17 cellular contexts compared by ENCODE assay signal in the genomic region with DNA sequence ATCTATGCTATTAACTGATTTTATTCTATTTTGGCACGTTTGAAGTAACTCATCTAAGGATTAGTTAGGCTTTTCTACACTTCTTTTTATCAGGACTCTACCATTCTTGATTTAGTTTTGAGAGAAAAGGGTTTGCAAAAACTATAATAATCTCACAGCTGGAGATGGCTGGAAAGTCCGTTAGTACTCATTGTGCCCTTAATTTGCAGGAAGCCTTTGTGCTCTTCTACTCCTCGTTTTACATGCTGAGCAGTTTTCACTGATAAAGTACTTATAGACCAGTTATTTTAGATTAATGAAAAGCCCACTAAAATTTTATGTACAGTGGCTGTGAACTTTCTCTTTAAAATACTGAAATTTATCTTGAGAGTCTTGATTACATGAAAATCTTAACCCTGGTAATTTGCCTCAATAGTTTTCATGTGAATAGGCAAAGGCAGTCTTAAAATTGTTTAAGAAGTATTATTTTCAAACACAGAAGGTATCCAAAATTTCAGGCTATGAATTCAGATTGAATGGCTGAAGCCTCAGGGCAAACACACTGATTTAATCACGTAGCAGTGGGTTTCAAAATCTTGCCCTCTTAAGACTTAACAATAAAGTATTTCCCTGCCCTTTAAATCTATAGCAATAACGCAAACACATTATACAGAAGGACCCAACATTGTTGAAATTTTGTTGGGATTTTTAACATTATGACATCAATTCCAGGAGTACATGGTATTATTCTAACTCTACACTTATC. TPM values are rescaled to one million over a fixed set of nuclear protein-coding genes. Genes with fewer than 3 reads are reported as not detected.
A peak's percentile ranks its signal among the peaks of the same experiment; 100 is the strongest.
DNase-seq lines count a peak whose midpoint lies in the region; ATAC-seq, FAIRE-seq and TF ChIP-seq lines count a peak whose summit lies in the region.
"Had no signal": no experiment of that assay in that cellular context is flagged by ENCODE, and none has a peak within 500 bp of the region (broad histone marks: within the 10 kb centered on the region; RNA-seq: fewer than 3 reads in every experiment).

No MANE protein-coding gene starts in this region.

- no peaks in the 10 kb centered on the region for H3K36me3 Mint-ChIP-seq in astrocyte (ENCODE audit: low read depth, unreplicated experiment)
- peaks cover 0 to 28% (median 15%) of the 10 kb centered on the region in 5 donors for H3K36me3 Mint-ChIP-seq in naive thymus-derived CD4-positive, alpha-beta T cell
- H3K36me3 Mint-ChIP-seq in effector memory CD8-positive, alpha-beta T cell (ENCODE audit: insufficient read depth) = no peaks in the 10 kb centered on the region
- no peaks in the 10 kb centered on the region for H3K36me3 Mint-ChIP-seq in CD14-positive monocyte
- H3K36me3 Mint-ChIP-seq: memory B cell had no signal

- H3K9me3 ChIP-seq in A549 (no peaks in the 10 kb centered on the region), DOHH2 (ENCODE audit: control insufficient read depth, insufficient read depth, low read length) (no peaks in the 10 kb centered on the region), astrocyte (ENCODE audit: insufficient read depth, low read depth, low read length) (no peaks in the 10 kb centered on the region)
- no peaks in the 10 kb centered on the region for H3K9me3 ChIP-seq in naive thymus-derived CD4-positive, alpha-beta T cell (ENCODE audit: control insufficient read depth in 2 of 3, low read length in 3 of 3)
- H3K9me3 ChIP-seq: BE2C, upper lobe of left lung had no signal

- no peaks in the 10 kb centered on the region for H3K27me3 Mint-ChIP-seq in astrocyte (ENCODE audit: low read depth, unreplicated experiment)
- no peaks in the 10 kb centered on the region for H3K27me3 Mint-ChIP-seq in naive thymus-derived CD4-positive, alpha-beta T cell
- H3K27me3 Mint-ChIP-seq in effector memory CD8-positive, alpha-beta T cell = no peaks in the 10 kb centered on the region
- no peaks in the 10 kb centered on the region for H3K27me3 Mint-ChIP-seq in CD14-positive monocyte (ENCODE audit: low read depth in 3 of 3)
- H3K27me3 Mint-ChIP-seq: activated CD4-positive, alpha-beta T cell treated with anti-CD3 and anti-CD28 coated beads, Interleukin-2, amount 10 ng/mL, durations not matched to agents 7 days and 5 days; activated T-cell treated with anti-CD3 and anti-CD28 coated beads, Interleukin-2, amount 50 U/mL, for 24 hours; dendritic cell treated with granulocyte-macrophage colony-stimulating factor and Interleukin-4, amounts not matched to agents 40 ng/mL and 50 ng/mL, for 4 days; T-cell had no signal

- WGBS in A549 (ENCODE audit: missing lambda C conversion rate) = 66% methylated on average over 5 of the region's 5 CpGs

- TF ChIP-seq EP300 in A549 (IDR thresholded peaks at IDR 0.05) = no peak

- H3K4me1 Mint-ChIP-seq in astrocyte (ENCODE audit: low read depth, unreplicated experiment) (peaks cover 22% of the 10 kb centered on the region), CD14-positive monocyte (peaks cover 35% of the 10 kb centered on the region)
- H3K4me1 Mint-ChIP-seq in naive thymus-derived CD4-positive, alpha-beta T cell = peaks cover 41 to 99% (median 92%) of the 10 kb centered on the region in 7 donors
- H3K4me1 Mint-ChIP-seq in effector memory CD8-positive, alpha-beta T cell (ENCODE audit: low read depth in 2 of 2) = peaks cover 11 to 28% of the 10 kb centered on the region in 2 donors

- H3F3A ChIP-seq in DOHH2 (ENCODE audit: control insufficient read depth, insufficient read depth) = 0 out of 2 replicates have a peak, but pooled peaks cover 3% of the 10 kb centered on the region

- POLR2A ChIA-PET in A549 (lab: Yijun Ruan, JAX) = interaction anchor here (1.6 kb wide), 1 partner anchor 18 kb away, joined by 5 read pairs; a partner anchor contains a TSS
- POLR2A ChIA-PET in naive thymus-derived CD4-positive, alpha-beta T cell (lab: Charles Lee) = interaction anchor here (0.5 to 2.2 kb wide), 4 partner anchors 17 to 1172 kb away, joined by 3 to 10 read pairs (median 4); a partner anchor contains a TSS

- H4K20me1 ChIP-seq in DOHH2 (ENCODE audit: control insufficient read depth, insufficient read depth, low read depth, low read length) = no peaks in the 10 kb centered on the region; the same call in 1 of the 2 replicates
- no peaks in the 10 kb centered on the region for H4K20me1 ChIP-seq in astrocyte (ENCODE audit: insufficient read depth, low read length)

- H3K36me3 ChIP-seq in DOHH2 (ENCODE audit: control insufficient read depth, low read length) (no peaks in the 10 kb centered on the region), astrocyte (ENCODE audit: insufficient read depth, low read length) (no peaks in the 10 kb centered on the region)
- H3K36me3 ChIP-seq in naive thymus-derived CD4-positive, alpha-beta T cell (ENCODE audit: control insufficient read depth in 2 of 3, insufficient read depth in 3 of 3, low read length in 3 of 3) = no peaks in the 10 kb centered on the region
- H3K36me3 ChIP-seq: BE2C, upper lobe of left lung had no signal

- no peak for FAIRE-seq in A549 (lab: Jason Lieb, UNC)
- peak; percentile 47 for FAIRE-seq in astrocyte (lab: Jason Lieb, UNC)

- intact Hi-C loops in naive thymus-derived CD4-positive, alpha-beta T cell (cut with micrococcal nuclease) = loop anchor here (1.0 to 2.0 kb wide), 5 partner anchors 7 to 20 kb away; no protein-coding TSS in a partner anchor
- intact Hi-C loops in CD14-positive monocyte (cut with micrococcal nuclease) (no loop called here), posterior vena cava (cut with DNase I) (no loop called here)

- H3K27ac Mint-ChIP-seq in astrocyte (ENCODE audit: unreplicated experiment) (no peak overlapping the region), CD14-positive monocyte (no peak overlapping the region)
- peak overlapping the region in 7 of 9 donors; percentile 9 to 77 (median 52) for H3K27ac Mint-ChIP-seq in naive thymus-derived CD4-positive, alpha-beta T cell
- H3K27ac Mint-ChIP-seq in effector memory CD8-positive, alpha-beta T cell = no peak overlapping the region
- H3K27ac Mint-ChIP-seq: activated CD4-positive, alpha-beta T cell treated with anti-CD3 and anti-CD28 coated beads, Interleukin-2, amount 10 ng/mL, durations not matched to agents 7 days and 5 days; dendritic cell treated with granulocyte-macrophage colony-stimulating factor and Interleukin-4, amounts not matched to agents 40 ng/mL and 50 ng/mL, for 4 days; memory B cell had no signal

- peak overlapping the region; percentile 66 for H3K4me2 ChIP-seq in A549
- H3K4me2 ChIP-seq in DOHH2 (ENCODE audit: low read length) = peak overlapping the region; percentile 20; the same call in 1 of the 2 replicates
- peak overlapping the region; percentile 72 for H3K4me2 ChIP-seq in astrocyte (ENCODE audit: low read length)

- H3K9me3 Mint-ChIP-seq in astrocyte (ENCODE audit: unreplicated experiment) (no peaks in the 10 kb centered on the region), CD14-positive monocyte (peaks cover 0 to 2% (median 0%) of the 10 kb centered on the region in 7 donors)
- no peaks in the 10 kb centered on the region for H3K9me3 Mint-ChIP-seq in naive thymus-derived CD4-positive, alpha-beta T cell
- no peaks in the 10 kb centered on the region for H3K9me3 Mint-ChIP-seq in effector memory CD8-positive, alpha-beta T cell
- H3K9me3 Mint-ChIP-seq: activated CD4-positive, alpha-beta T cell treated with anti-CD3 and anti-CD28 coated beads, Interleukin-2, amount 10 ng/mL, durations not matched to agents 7 days and 5 days; activated T-cell treated with anti-CD3 and anti-CD28 coated beads, Interleukin-2, amount 50 U/mL, for 24 hours; dendritic cell treated with granulocyte-macrophage colony-stimulating factor and Interleukin-4, amounts not matched to agents 40 ng/mL and 50 ng/mL, for 4 days; memory B cell; T-cell had no signal

- H3K4me3 Mint-ChIP-seq in astrocyte (ENCODE audit: unreplicated experiment) (no peak overlapping the region), CD14-positive monocyte (no peak overlapping the region)
- peak overlapping the region in 8 of 10 donors; percentile 3 to 79 (median 69) for H3K4me3 Mint-ChIP-seq in naive thymus-derived CD4-positive, alpha-beta T cell
- H3K4me3 Mint-ChIP-seq in effector memory CD8-positive, alpha-beta T cell = no peak overlapping the region
- H3K4me3 Mint-ChIP-seq: dendritic cell treated with granulocyte-macrophage colony-stimulating factor and Interleukin-4, amounts not matched to agents 40 ng/mL and 50 ng/mL, for 4 days; memory B cell had no signal

- H3K4me1 ChIP-seq in A549 (peaks cover 67% of the 10 kb centered on the region), DOHH2 (ENCODE audit: control insufficient read depth, low read length) (peaks cover 39% of the 10 kb centered on the region), astrocyte (ENCODE audit: insufficient read depth, low read length) (no peaks in the 10 kb centered on the region)
- peaks cover 0 to 30% of the 10 kb centered on the region in 2 donors for H3K4me1 ChIP-seq in naive thymus-derived CD4-positive, alpha-beta T cell (ENCODE audit: control insufficient read depth in 2 of 2, insufficient read depth in 2 of 2, low read length in 2 of 2)

- DNase-seq in A549 (ENCODE audit: low read depth in 1 of 2, low spot score in 1 of 2) (no peak), astrocyte (ENCODE audit: low read depth) (no peak), UCSD-AML1 (lab: John Stamatoyannopoulos, UW; ENCODE audit: unreplicated experiment) (no peak), CD14-positive monocyte (ENCODE audit: low spot score) (no peak), posterior vena cava (ENCODE audit: low spot score) (no peak)
- no peak for DNase-seq in naive thymus-derived CD4-positive, alpha-beta T cell
- no peak for DNase-seq in effector memory CD8-positive, alpha-beta T cell
- DNase-seq: activated T-cell treated with anti-CD3 and anti-CD28 coated beads, Interleukin-2, amount 50 U/mL, for 24 hours; amygdala; BE2C; NCI-H524; T-cell; upper lobe of left lung had no signal

- no peak overlapping the region for H3K9ac ChIP-seq in astrocyte (ENCODE audit: low read length)

- no peak overlapping the region for H3K4me3 ChIP-seq in A549
- H3K4me3 ChIP-seq in DOHH2 (ENCODE audit: low read length) = no peak overlapping the region
- no peak overlapping the region for H3K4me3 ChIP-seq in astrocyte (ENCODE audit: insufficient read depth, low read depth, low read length)
- H3K4me3 ChIP-seq in naive thymus-derived CD4-positive, alpha-beta T cell (ENCODE audit: low read length) = no peak overlapping the region

- TF ChIP-seq RAD21 in A549 (conservative IDR thresholded peaks at IDR 0.05 in 1 of 2, IDR thresholded peaks at IDR 0.05 in 1 of 2) = no peak

- no peak for TF ChIP-seq POLR2A in A549 (IDR thresholded peaks at IDR 0.05; ENCODE audit: low read length)

- H3K79me2 ChIP-seq in DOHH2 (ENCODE audit: control insufficient read depth, low read length) (peaks cover 26% of the 10 kb centered on the region), astrocyte (ENCODE audit: insufficient read depth, low read length) (peaks cover 13% of the 10 kb centered on the region)

- TF ChIP-seq CTCF in A549 (IDR thresholded peaks at IDR 0.05) (no peak), DOHH2 (IDR thresholded peaks at IDR 0.05; ENCODE audit: low read depth, low read length, poor library complexity, severe bottlenecking) (no peak), astrocyte (IDR thresholded peaks at IDR 0.05; ENCODE audit: insufficient read depth, low read depth, low read length) (no peak), CD14-positive monocyte (IDR thresholded peaks at IDR 0.05) (no peak)

- peak overlapping the region in 1 of 2 experiments; percentile 8; a peak in 1 of 6 replicates for H3K27ac ChIP-seq in A549
- no peak overlapping the region for H3K27ac ChIP-seq in DOHH2 (ENCODE audit: low read depth, low read length)
- no peak overlapping the region for H3K27ac ChIP-seq in astrocyte (ENCODE audit: low read depth, low read length)
- peak overlapping the region; percentile 29 for H3K27ac ChIP-seq in naive thymus-derived CD4-positive, alpha-beta T cell (ENCODE audit: low read depth, low read length)

- no peak for ATAC-seq in A549
- no peak for ATAC-seq in naive thymus-derived CD4-positive, alpha-beta T cell
- no peak for ATAC-seq in effector memory CD8-positive, alpha-beta T cell (replicated peaks)

- CTCF ChIA-PET in A549 (lab: Yijun Ruan, JAX) = interaction anchor here (1.3 to 1.4 kb wide), 2 partner anchors 8 to 50 kb away, joined by 4 to 5 read pairs; no protein-coding TSS in a partner anchor
- CTCF ChIA-PET in naive thymus-derived CD4-positive, alpha-beta T cell (lab: Charles Lee) = no interaction called here

- no peak overlapping the region for H2AFZ ChIP-seq in astrocyte (ENCODE audit: low read depth, low read length)

- H3K9me2 ChIP-seq in DOHH2 (replicated peaks; ENCODE audit: control insufficient read depth, low read length) = no peaks in the 10 kb centered on the region

- no peaks in the 10 kb centered on the region for H3K27me3 ChIP-seq in DOHH2 (ENCODE audit: control insufficient read depth, low read length)
- H3K27me3 ChIP-seq in astrocyte (ENCODE audit: insufficient read depth, low read length) = no peaks in the 10 kb centered on the region
- H3K27me3 ChIP-seq in naive thymus-derived CD4-positive, alpha-beta T cell (ENCODE audit: control insufficient read depth in 2 of 2, insufficient read depth in 2 of 2, low read length in 2 of 2) = no peaks in the 10 kb centered on the region
- H3K27me3 ChIP-seq: BE2C, upper lobe of left lung had no signal

RNA-seq across cellular contexts. Expression of a gene that starts 18.6 kb away (rescaled TPM):
- polyA plus RNA-seq in A549 (2011; rRNA removed) (47.6 and 50.8 TPM in 2 replicates), A549 (2017; fragmentation: RNase III; extraction: RNeasy Plus Mini Kit Qiagen cat#74134 plus additional on column Dnase treatment) (13.0 to 15.3 TPM (median 14.3 TPM) in 3 replicates), CD14-positive monocyte (1 to 10 TPM in 1 of 2 donors, under 1 TPM in 1; 0.81 to 2.3 TPM)
- 9.0 and 10.1 TPM in 2 replicates for polyA plus RNA-seq in A549 (2012; cell fraction: cytosol; rRNA removed)
- 3.3 and 3.6 TPM in 2 replicates for polyA plus RNA-seq in A549 (2012; cell fraction: nucleus; rRNA removed)
- 23.0 and 23.6 TPM in 2 replicates for polyA minus RNA-seq in A549 (2011; rRNA and poly(A)+ RNA removed)
- total RNA-seq in astrocyte (35.1 and 41.6 TPM in 2 replicates), posterior vena cava (1 to 10 TPM; 6.5 to 7.6 TPM)
- 10 to 100 TPM; 40.9 to 85.3 (median 71.3) TPM for total RNA-seq in naive thymus-derived CD4-positive, alpha-beta T cell
- polyA plus RNA-seq in naive thymus-derived CD4-positive, alpha-beta T cell = 10 to 100 TPM; 62.6 to 64.8 TPM

Comparison
In these comparisons a context has a peak if more than half of its experiments do, and no peak if none do; other contexts are left out.
1. H3K4me2 ChIP-seq: peak in every context shown above with its lines; median percentile 72 in astrocyte; 66 in A549; 20 in DOHH2.
2. H3K27ac Mint-ChIP-seq: peak in naive thymus-derived CD4-positive, alpha-beta T cell (7 of 9); none in astrocyte (single experiment), effector memory CD8-positive, alpha-beta T cell (0 of 2) and CD14-positive monocyte (0 of 7).
3. H3K4me3 Mint-ChIP-seq: peak in naive thymus-derived CD4-positive, alpha-beta T cell (8 of 10); none in astrocyte (single experiment), effector memory CD8-positive, alpha-beta T cell (0 of 2) and CD14-positive monocyte (0 of 2).
4. intact Hi-C loops: an anchor here in naive thymus-derived CD4-positive, alpha-beta T cell (1.0 to 2.0 kb wide); none called in CD14-positive monocyte and posterior vena cava.